Comparison of ENCODE assay signal across 25 cellular contexts in the genomic region with DNA sequence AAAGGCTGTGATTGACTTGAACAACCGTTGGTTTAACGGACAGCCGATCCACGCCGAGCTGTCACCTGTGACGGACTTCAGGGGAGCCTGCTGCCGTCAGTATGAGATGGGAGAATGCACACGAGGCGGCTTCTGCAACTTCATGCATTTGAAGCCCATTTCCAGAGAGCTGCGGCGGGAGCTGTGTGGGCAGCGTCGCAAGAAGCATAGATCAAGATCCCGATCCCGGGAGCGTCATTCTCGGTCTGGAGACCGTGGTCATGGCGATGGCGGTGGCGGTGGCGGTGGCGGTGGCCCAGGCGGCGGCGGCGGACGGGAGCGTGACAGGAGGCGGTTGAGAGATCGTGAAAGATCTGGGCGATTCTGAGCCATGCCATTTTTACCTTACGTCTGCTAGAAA. TPM values are rescaled to one million over a fixed set of nuclear protein-coding genes. Genes with fewer than 3 reads are reported as not detected.
DNase-seq lines count a peak whose midpoint lies in the region; ATAC-seq, FAIRE-seq and TF ChIP-seq lines count a peak whose summit lies in the region.
"Had no signal": no experiment of that assay in that cellular context is flagged by ENCODE, and none has a peak within 500 bp of the region (broad histone marks: within the 10 kb centered on the region; RNA-seq: fewer than 3 reads in every experiment).

No MANE protein-coding gene starts in this region.

- TF ChIP-seq EP300 in H1 (IDR thresholded peaks at IDR 0.05; ENCODE audit: borderline replicate concordance in 1 of 2, low read depth in 2 of 2, low read length in 2 of 2): no peak

- H2BK15ac ChIP-seq in H1 (ENCODE audit: low read length): 0 out of 2 replicates have a peak overlapping the region, but pooled peaks have one; percentile 54

- H2BK20ac ChIP-seq in H1 (ENCODE audit: low read length): no peak overlapping the region

- peaks cover 10% of the 10 kb centered on the region; the same call in 1 of the 2 replicates for H3K36me3 Mint-ChIP-seq in WTC11
- H3K36me3 Mint-ChIP-seq in mesothelial cell of epicardium: peaks cover 5% of the 10 kb centered on the region
- H3K36me3 Mint-ChIP-seq: CD14-positive monocyte had no signal

- 94% methylated on average over 31 of the region's 33 CpGs; no CpG with 5 or more reads in 1 of the 2 experiments for WGBS in H1 (ENCODE audit: extremely low coverage in 1 of 2, insufficient coverage in 1 of 2, insufficient read length in 1 of 2, insufficient replicate concordance in 2 of 2, low coverage in 1 of 2, low lambda C conversion rate in 2 of 2, missing lambda C conversion rate in 1 of 2), 2 experiments

- no peak overlapping the region for H3K27ac ChIP-seq in H1 (ENCODE audit: low read depth, low read length)
- H3K27ac ChIP-seq: A549; BLaER1 treated with 17β-estradiol and CSF1 and Interleukin-3, amounts not matched to agents 10 nM and 100 nM had no signal

- H4K20me1 ChIP-seq in H1 (replicated peaks in 1 of 2; ENCODE audit: control insufficient read depth in 1 of 2, insufficient read depth in 2 of 2, low read length in 2 of 2): no peaks in the 10 kb centered on the region
- H4K20me1 ChIP-seq: BLaER1 treated with 17β-estradiol and CSF1 and Interleukin-3, amounts not matched to agents 10 nM and 100 nM had no signal

- H3K56ac ChIP-seq in H1 (replicated peaks; ENCODE audit: insufficient read length, low read depth, low read length): no peak overlapping the region

- no peak overlapping the region for H2BK12ac ChIP-seq in H1 (ENCODE audit: low read depth, low read length)

- no peak overlapping the region for H3K23ac ChIP-seq in H1 (ENCODE audit: insufficient read length)

- H3K14ac ChIP-seq in H1 (ENCODE audit: insufficient read length): no peak overlapping the region

- POLR2A ChIA-PET in WTC11 (lab: Charles Lee) (no interaction called here), H1 (lab: Charles Lee; ENCODE audit: partially characterized antibody) (no interaction called here)

- H3K27me3 Mint-ChIP-seq in WTC11 (ENCODE audit: low read depth) (no peaks in the 10 kb centered on the region), mesothelial cell of epicardium (ENCODE audit: low read depth) (no peaks in the 10 kb centered on the region)
- H3K27me3 Mint-ChIP-seq: CD4-positive, alpha-beta T cell had no signal

- H3K4me3 ChIP-seq in H1 (ENCODE audit: extremely low read depth in 1 of 4, insufficient read depth in 2 of 4, low read depth in 3 of 4, low read length in 4 of 4): no peak overlapping the region
- H3K4me3 ChIP-seq: A549; BLaER1 treated with 17β-estradiol and CSF1 and Interleukin-3, amounts not matched to agents 10 nM and 100 nM had no signal

- no peak overlapping the region for H2AFZ ChIP-seq in H1 (ENCODE audit: low read length)

- no peak for TF ChIP-seq POLR2A in H1 (IDR thresholded peaks at IDR 0.05; ENCODE audit: control extremely low read depth in 1 of 2, low read depth in 2 of 2, low read length in 2 of 2)

- no peak overlapping the region for H2BK5ac ChIP-seq in H1 (ENCODE audit: low read depth, low read length)

- peaks cover 11% of the 10 kb centered on the region for H3K9me3 Mint-ChIP-seq in WTC11
- peaks cover 12% of the 10 kb centered on the region for H3K9me3 Mint-ChIP-seq in mesothelial cell of epicardium
- H3K9me3 Mint-ChIP-seq: CD4-positive, alpha-beta T cell had no signal

- no peak for TF ChIP-seq RAD21 in H1 (IDR thresholded peaks at IDR 0.05 in 1 of 2, conservative IDR thresholded peaks at IDR 0.05 in 1 of 2; ENCODE audit: low read depth in 2 of 2, low read length in 2 of 2)

- H3K4me1 ChIP-seq in H1 (replicated peaks in 1 of 4; ENCODE audit: control insufficient read depth in 3 of 4, insufficient read depth in 4 of 4, low read length in 3 of 4): no peaks in the 10 kb centered on the region
- H3K4me1 ChIP-seq: A549 had no signal

- H3K79me2 ChIP-seq in H1 (ENCODE audit: control insufficient read depth in 1 of 2, insufficient read depth in 2 of 2, low read length in 2 of 2): no peaks in the 10 kb centered on the region

- H3K4me2 ChIP-seq in H1 (ENCODE audit: insufficient read depth in 1 of 2, low read depth in 2 of 2, low read length in 2 of 2): no peak overlapping the region
- H3K4me2 ChIP-seq: A549; BLaER1 treated with 17β-estradiol and CSF1 and Interleukin-3, amounts not matched to agents 10 nM and 100 nM had no signal

- H3K4me3 Mint-ChIP-seq in WTC11 (no peak overlapping the region), mesothelial cell of epicardium (no peak overlapping the region)
- H3K4me3 Mint-ChIP-seq: CD14-positive monocyte; CD4-positive, alpha-beta T cell; CD8-positive, alpha-beta memory T cell had no signal

- no peak overlapping the region for H4K91ac ChIP-seq in H1 (replicated peaks; ENCODE audit: insufficient read length, low read length)

- no peaks in the 10 kb centered on the region for H3K23me2 ChIP-seq in H1 (ENCODE audit: low read depth, low read length)

- H3K27ac Mint-ChIP-seq in WTC11 (peak overlapping the region; percentile 58; the same call in 1 of the 2 replicates), mesothelial cell of epicardium (peak overlapping the region; percentile 34)
- H3K27ac Mint-ChIP-seq: CD14-positive monocyte; CD4-positive, alpha-beta T cell; CD8-positive, alpha-beta memory T cell had no signal

- ATAC-seq in WTC11: no peak
- ATAC-seq in GM19351 (IDR thresholded peaks at IDR 0.05; ENCODE audit: unreplicated experiment): no peak
- ATAC-seq: A549 had no signal

- H3K79me1 ChIP-seq in H1 (ENCODE audit: low read depth, low read length): no peaks in the 10 kb centered on the region

- peak overlapping the region; percentile 65; the same call in 1 of the 2 replicates for H4K8ac ChIP-seq in H1 (ENCODE audit: extremely low read depth, insufficient read depth, low read length)

- no peaks in the 10 kb centered on the region for H3K27me3 ChIP-seq in H1 (replicated peaks in 1 of 4; ENCODE audit: control insufficient read depth in 3 of 4, extremely low read depth in 1 of 4, insufficient read depth in 3 of 4, low read length in 3 of 4)
- H3K27me3 ChIP-seq: BE2C; BLaER1 treated with 17β-estradiol and CSF1 and Interleukin-3, amounts not matched to agents 10 nM and 100 nM had no signal

- H3K18ac ChIP-seq in H1 (ENCODE audit: extremely low read depth, low read length): no peak overlapping the region

- H3K9ac ChIP-seq in H1 (replicated peaks in 1 of 4; ENCODE audit: extremely low read depth in 1 of 4, low read depth in 3 of 4, low read length in 3 of 4): no peak overlapping the region
- H3K9ac ChIP-seq: BLaER1 treated with 17β-estradiol and CSF1 and Interleukin-3, amounts not matched to agents 10 nM and 100 nM had no signal

- no peaks in the 10 kb centered on the region for H3K36me3 ChIP-seq in H1 (ENCODE audit: control insufficient read depth in 2 of 4, insufficient read depth in 4 of 4, low read length in 3 of 4)
- H3K36me3 ChIP-seq: BE2C; BLaER1 treated with 17β-estradiol and CSF1 and Interleukin-3, amounts not matched to agents 10 nM and 100 nM had no signal

- DNase-seq in WTC11 (ENCODE audit: low spot score) (no peak), H1 (ENCODE audit: low read depth in 1 of 2, low spot score in 2 of 2) (no peak), mesothelial cell of epicardium (ENCODE audit: low spot score in 2 of 2, unreplicated experiment in 2 of 2) (no peak), SW 1271 (lab: John Stamatoyannopoulos, UW) (no peak), NCI-H146 (lab: John Stamatoyannopoulos, UW) (no peak)
- DNase-seq: 8988T; ACHN; AML-193; BE2C; CD4-positive, alpha-beta T cell; CD8-positive, alpha-beta memory T cell; DMS 273 treated with DMSO at 0.1 percent for 48 hours; DMS79; EL; GDM1; GOT3; H7; HCEC 1CT had no signal

- no peak for FAIRE-seq in H1 (lab: Jason Lieb, UNC)
- FAIRE-seq: A549, D721Med, GM12891, GM18507 had no signal

- H3K4ac ChIP-seq in H1 (replicated peaks; ENCODE audit: insufficient read length, low read depth, low read length): no peak overlapping the region

- no peak overlapping the region for H4K5ac ChIP-seq in H1 (ENCODE audit: insufficient read length, low read depth, low read length)

- no peak overlapping the region for H2BK120ac ChIP-seq in H1 (replicated peaks; ENCODE audit: low read depth, low read length)

- H2AK5ac ChIP-seq in H1 (ENCODE audit: low read depth, low read length): no peak overlapping the region

- CTCF ChIA-PET in WTC11 (lab: Charles Lee): no interaction called here
- CTCF ChIA-PET in H1 (lab: Charles Lee; ENCODE audit: partially characterized antibody): interaction anchor here (0.9 kb wide), 1 partner anchor 115 kb away, joined by 3 read pairs; no protein-coding TSS in a partner anchor

- no peaks in the 10 kb centered on the region; a peak in 1 of 4 replicates for H3K9me3 ChIP-seq in H1 (ENCODE audit: insufficient read depth in 2 of 2, low read depth in 1 of 2, low read length in 1 of 2)
- H3K9me3 ChIP-seq: A549, BE2C had no signal

- TF ChIP-seq CTCF in WTC11 (IDR thresholded peaks at IDR 0.05) (no peak), H1 (IDR thresholded peaks at IDR 0.05; ENCODE audit: control extremely low read depth in 1 of 3, insufficient read depth in 1 of 3, low read depth in 1 of 3, low read length in 3 of 3) (no peak), mesothelial cell of epicardium (IDR thresholded peaks at IDR 0.05; ENCODE audit: unreplicated experiment) (no peak)

- peaks cover 15% of the 10 kb centered on the region for H3K4me1 Mint-ChIP-seq in WTC11
- H3K4me1 Mint-ChIP-seq in mesothelial cell of epicardium: peaks cover 45% of the 10 kb centered on the region
- H3K4me1 Mint-ChIP-seq: CD8-positive, alpha-beta memory T cell had no signal

TF ChIP-seq in H1, 55 proteins besides CTCF, POLR2A, EP300 and RAD21:
- TF ChIP-seq SUZ12 (IDR thresholded peaks at IDR 0.05; ENCODE audit: low read length) (no peak), CTBP2 (IDR thresholded peaks at IDR 0.05; ENCODE audit: borderline replicate concordance, insufficient read depth, insufficient read length, low read length) (no peak), TAF7 (optimal IDR thresholded peaks at IDR 0.05; ENCODE audit: borderline replicate concordance, low read depth, low read length) (no peak), CBX5 (IDR thresholded peaks at IDR 0.05; ENCODE audit: low read depth, low read length) (no peak), RBBP5 (IDR thresholded peaks at IDR 0.05; ENCODE audit: borderline replicate concordance, low read depth, low read length) (no peak), KDM1A (IDR thresholded peaks at IDR 0.05; ENCODE audit: borderline replicate concordance, low read length) (no peak)
TF ChIP-seq in H1: peak in this region for 0.

RNA-seq across cellular contexts. Expression of gene NANOGP8, which starts 7.8 kb away (rescaled TPM):
- total RNA-seq in WTC11 (2021) (1.9 to 2.1 TPM (median 1.9 TPM) in 3 replicates), mesothelial cell of epicardium (0.86 to 1.2 TPM (median 0.91 TPM) in 3 replicates)
- total RNA-seq in H1 (2021; fragmentation: NEBNext Ultra II Directional; extraction: Animal tissue kit (Norgen Biotek cat#: 25700)): 31.9 and 40.6 TPM in 2 replicates
- 14.5 and 23.3 TPM in 2 replicates for polyA plus RNA-seq in H1 (2011; rRNA removed)
- polyA plus RNA-seq in H1 (2011; cell fraction: cytosol; rRNA removed): 28.1 TPM
- 19.2 TPM for polyA plus RNA-seq in H1 (2011; cell fraction: nucleus; rRNA removed)
- 14.8 to 25.4 TPM (median 23.2 TPM) in 4 replicates for polyA plus RNA-seq in H1 (2012, experiment 1 of 2)
- 10.2 TPM for polyA plus RNA-seq in H1 (2012, experiment 2 of 2)
- 27.9 TPM for polyA plus RNA-seq in H1 (2013, experiment 1 of 2)
- polyA plus RNA-seq in H1 (2013, experiment 2 of 2): 31.3 TPM
- polyA minus RNA-seq in H1 (2011; rRNA and poly(A)+ RNA removed): 41.9 and 69.1 TPM in 2 replicates
- polyA minus RNA-seq in H1 (2011; cell fraction: cytosol; rRNA and poly(A)+ RNA removed): 13.1 TPM
- 10.2 TPM for polyA minus RNA-seq in H1 (2011; cell fraction: nucleus; rRNA and poly(A)+ RNA removed)
- total RNA-seq: CD4-positive, alpha-beta T cell; CD8-positive, alpha-beta memory T cell had no signal
- polyA plus RNA-seq: A549; CD14-positive monocyte; CD8-positive, alpha-beta memory T cell had no signal

Comparison
In these comparisons a context has a peak if more than half of its experiments do, and no peak if none do; other contexts are left out.
1. RNA of gene NANOGP8, which starts 7.8 kb away (total RNA-seq): 31.9 to 40.6 TPM in H1; 1.9 to 2.1 TPM in WTC11 and 0.86 to 1.2 TPM in mesothelial cell of epicardium; every median in the first group is over 10 times any median in the second.